In the genomic region with DNA sequence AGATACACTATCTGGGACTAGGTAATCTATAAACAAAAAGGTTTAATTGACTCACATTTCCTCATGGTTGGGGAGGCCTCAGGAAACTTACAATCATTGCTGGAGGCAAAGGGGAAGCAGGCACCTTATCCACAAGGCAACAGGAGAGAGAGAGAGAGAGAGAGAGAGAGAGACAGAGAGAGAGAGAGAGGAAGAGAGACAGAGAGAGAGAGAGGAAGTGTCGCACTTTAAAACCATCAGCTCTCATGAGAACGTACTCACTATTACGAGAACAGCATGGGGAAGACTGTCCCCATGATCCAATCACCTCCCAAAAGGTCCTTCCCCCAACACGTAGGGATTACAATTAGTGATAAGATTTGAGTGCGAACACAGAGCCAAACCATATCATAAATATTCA, we compare ENCODE assay signal across 1 cellular context.
TF ChIP-seq lines count a peak whose summit lies in the region.

No MANE protein-coding gene starts in this region.

TF ChIP-seq in GM23338, 12 proteins besides CTCF, POLR2A, EP300 and RAD21 (continued from another document):
- TF ChIP-seq ZNF462 (CRISPR knock-in tag; IDR thresholded peaks at IDR 0.05) (no peak), STAT1 (IDR thresholded peaks at IDR 0.05; ENCODE audit: unreplicated experiment) (no peak), ZNF331 (CRISPR knock-in tag; IDR thresholded peaks at IDR 0.05; ENCODE audit: low read depth) (no peak), EZH2phosphoT487 (IDR thresholded peaks at IDR 0.05; ENCODE audit: unreplicated experiment) (no peak), REST (IDR thresholded peaks at IDR 0.05; ENCODE audit: unreplicated experiment) (no peak), CREB1 (CRISPR knock-in tag; IDR thresholded peaks at IDR 0.05; ENCODE audit: low read depth) (no peak), EZH2 (IDR thresholded peaks at IDR 0.05; ENCODE audit: low read depth, unreplicated experiment) (no peak), POLR2AphosphoS5 (IDR thresholded peaks at IDR 0.05; ENCODE audit: low read depth) (no peak), JUNB (IDR thresholded peaks at IDR 0.05; ENCODE audit: unreplicated experiment) (no peak)
- TF ChIP-seq, protein P1, sequence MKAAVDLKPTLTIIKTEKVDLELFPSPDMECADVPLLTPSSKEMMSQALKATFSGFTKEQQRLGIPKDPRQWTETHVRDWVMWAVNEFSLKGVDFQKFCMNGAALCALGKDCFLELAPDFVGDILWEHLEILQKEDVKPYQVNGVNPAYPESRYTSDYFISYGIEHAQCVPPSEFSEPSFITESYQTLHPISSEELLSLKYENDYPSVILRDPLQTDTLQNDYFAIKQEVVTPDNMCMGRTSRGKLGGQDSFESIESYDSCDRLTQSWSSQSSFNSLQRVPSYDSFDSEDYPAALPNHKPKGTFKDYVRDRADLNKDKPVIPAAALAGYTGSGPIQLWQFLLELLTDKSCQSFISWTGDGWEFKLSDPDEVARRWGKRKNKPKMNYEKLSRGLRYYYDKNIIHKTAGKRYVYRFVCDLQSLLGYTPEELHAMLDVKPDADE (IDR thresholded peaks at IDR 0.05): no peak
